In the genomic region with DNA sequence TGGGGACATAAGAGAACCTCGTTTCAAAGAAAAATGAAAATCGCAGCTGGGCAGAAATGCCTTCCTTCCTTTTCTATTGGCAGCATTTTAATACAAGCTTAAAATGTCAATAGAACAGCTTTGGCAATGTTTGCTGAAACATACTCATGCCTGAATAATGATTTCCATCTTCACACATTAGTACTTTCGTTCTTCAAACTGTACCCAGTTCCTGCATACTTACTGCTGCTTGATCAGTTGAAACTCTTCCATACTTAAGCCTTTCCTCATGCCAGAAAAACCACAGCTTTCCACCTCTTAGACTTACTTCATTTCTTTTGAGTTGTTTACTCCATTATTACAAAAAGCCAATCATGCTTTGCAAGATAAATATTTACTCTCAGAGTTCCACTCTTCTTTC, we compare ENCODE assay signal across 13 cellular contexts. TPM values are rescaled to one million over a fixed set of nuclear protein-coding genes. Genes with fewer than 3 reads are reported as not detected.
A peak's percentile ranks its signal among the peaks of the same experiment; 100 is the strongest.
DNase-seq lines count a peak whose midpoint lies in the region; ATAC-seq and TF ChIP-seq lines count a peak whose summit lies in the region.
"Had no signal": no experiment of that assay in that cellular context is flagged by ENCODE, and none has a peak within 500 bp of the region (broad histone marks: within the 10 kb centered on the region; RNA-seq: fewer than 3 reads in every experiment).

No MANE protein-coding gene starts in this region.

- H2AFZ ChIP-seq in PC-3 (ENCODE audit: low read length) = peak overlapping the region; percentile 51

- intact Hi-C loops in heart right ventricle (cut with DNase I) = no loop called here
- intact Hi-C loops in PC-3 (cut with micrococcal nuclease) = loop anchor here (1.0 kb wide), 1 partner anchor 23 kb away; a partner anchor contains a TSS
- intact Hi-C loops in upper lobe of right lung (cut with DNase I) = no loop called here

- TF ChIP-seq CTCF in heart right ventricle (IDR thresholded peaks at IDR 0.05) = no peak
- no peak for TF ChIP-seq CTCF in right atrium auricular region (IDR thresholded peaks at IDR 0.05)
- TF ChIP-seq CTCF in PC-3 (conservative IDR thresholded peaks at IDR 0.05; ENCODE audit: low read depth, low read length) = no peak
- no peak for TF ChIP-seq CTCF in upper lobe of right lung (IDR thresholded peaks at IDR 0.05)

- peaks cover 6% of the 10 kb centered on the region for H3F3A ChIP-seq in PC-3 (ENCODE audit: low read length, unreplicated experiment)

- no TSS peak for BruUV-seq in PC-3 (replicated peaks; lab: Mats Ljungman, UMichigan)

- H3K27me3 ChIP-seq in heart right ventricle (no peaks in the 10 kb centered on the region), right atrium auricular region (no peaks in the 10 kb centered on the region), PC-3 (ENCODE audit: low read length) (no peaks in the 10 kb centered on the region), upper lobe of right lung (no peaks in the 10 kb centered on the region)
- H3K27me3 ChIP-seq: body of pancreas, SJCRH30 had no signal

- WGBS in heart right ventricle, 2 donors = 52 to 67% methylated on average over 3 of the region's 3 CpGs

- CTCF ChIA-PET in PC-3 (lab: Charles Lee) = interaction anchor here (0.5 to 0.7 kb wide), 2 partner anchors 23 to 195 kb away, joined by 3 read pairs; a partner anchor contains a TSS

- H3K79me2 ChIP-seq in PC-3 (ENCODE audit: low read length) = no peaks in the 10 kb centered on the region

- H3K4me1 ChIP-seq in heart right ventricle = peaks cover 0 to 23% (median 0%) of the 10 kb centered on the region in 9 donors
- H3K4me1 ChIP-seq in right atrium auricular region = peaks cover 0 to 12% of the 10 kb centered on the region in 2 donors
- peaks cover 28% of the 10 kb centered on the region for H3K4me1 ChIP-seq in PC-3 (ENCODE audit: insufficient read depth, low read length)
- H3K4me1 ChIP-seq in upper lobe of right lung = peaks cover 13% of the 10 kb centered on the region
- H3K4me1 ChIP-seq: SJCRH30 had no signal

- POLR2A ChIA-PET in PC-3 (lab: Charles Lee; ENCODE audit: unreplicated experiment) = interaction anchor here (0.5 to 1.4 kb wide), 3 partner anchors 22 to 44 kb away, joined by 3 to 9 read pairs (median 7); no protein-coding TSS in a partner anchor

- H3K4me3 ChIP-seq in heart right ventricle (peak overlapping the region in 1 of 10 donors; percentile 28), right atrium auricular region (no peak overlapping the region), PC-3 (ENCODE audit: low read length) (peak overlapping the region; percentile 24; the same call in 1 of the 2 replicates), upper lobe of right lung (peak overlapping the region; percentile 3)
- H3K4me3 ChIP-seq: body of pancreas, SJCRH30, skin epidermis had no signal

- ATAC-seq in heart right ventricle (peak in 2 of 8 donors; percentile 14 to 24), PC-3 (peak; percentile 93), upper lobe of right lung (peak; percentile 91), HG02840 (IDR thresholded peaks at IDR 0.05; ENCODE audit: low FRiP score, unreplicated experiment) (no peak), GM21360 (IDR thresholded peaks at IDR 0.05; ENCODE audit: unreplicated experiment) (no peak)
- ATAC-seq: body of pancreas had no signal

- H3K27ac ChIP-seq in heart right ventricle (peak overlapping the region in 7 of 10 donors; percentile 17 to 68 (median 45)), right atrium auricular region (no peak overlapping the region), PC-3 (ENCODE audit: low read length) (peak overlapping the region; percentile 57), upper lobe of right lung (peak overlapping the region; percentile 75)
- H3K27ac ChIP-seq: C4-2B, SJCRH30 had no signal

- peak overlapping the region; percentile 30 for H3K9ac ChIP-seq in PC-3 (ENCODE audit: low read length)

- H3K9me2 ChIP-seq in PC-3 (replicated peaks; ENCODE audit: low read length) = peaks cover 4% of the 10 kb centered on the region; the same call in 1 of the 2 replicates

- peak overlapping the region; percentile 67 for H3K4me2 ChIP-seq in PC-3 (ENCODE audit: low read length)

- H3K9me3 ChIP-seq in heart right ventricle (no peaks in the 10 kb centered on the region), right atrium auricular region (no peaks in the 10 kb centered on the region), PC-3 (ENCODE audit: low read length) (no peaks in the 10 kb centered on the region), upper lobe of right lung (no peaks in the 10 kb centered on the region)
- H3K9me3 ChIP-seq: body of pancreas, SJCRH30 had no signal

- no peak for DNase-seq in heart right ventricle
- DNase-seq in right atrium auricular region (ENCODE audit: low spot score) = no peak
- peak; percentile 86 for DNase-seq in PC-3
- peak; percentile 39 for DNase-seq in fibroblast of peridontal ligament (ENCODE audit: extremely low read depth)
- no peak for DNase-seq in upper lobe of right lung
- DNase-seq in HPDE6-E6E7 (ENCODE audit: extremely low spot score) = no peak
- DNase-seq: activated T-cell treated with anti-CD3 and anti-CD28 coated beads, Interleukin-2, amount 50 U/mL, for 4 hours; body of pancreas; SJCRH30 had no signal

- H4K20me1 ChIP-seq in PC-3 (ENCODE audit: low read length) = no peaks in the 10 kb centered on the region

- H3K36me3 ChIP-seq in heart right ventricle (no peaks in the 10 kb centered on the region), right atrium auricular region (no peaks in the 10 kb centered on the region), PC-3 (ENCODE audit: low read depth, low read length) (no peaks in the 10 kb centered on the region), upper lobe of right lung (no peaks in the 10 kb centered on the region)
- H3K36me3 ChIP-seq: SJCRH30 had no signal

RNA-seq across cellular contexts. Expression of a gene that starts 22.8 kb away (rescaled TPM):
- 100 to 1,000 TPM in 3 of 10 donors, 10 to 100 TPM in 7; 69.5 to 132 (median 81.4) TPM for total RNA-seq in heart right ventricle
- polyA plus RNA-seq in heart right ventricle = 10 to 100 TPM; 25.3 to 90.6 TPM
- 100 to 1,000 TPM; 109 to 117 TPM for total RNA-seq in right atrium auricular region
- 101 and 108 TPM in 2 replicates for total RNA-seq in PC-3 (2014; rRNA removed)
- 512 TPM for total RNA-seq in upper lobe of right lung

Comparison
In these comparisons a context has a peak if more than half of its experiments do, and no peak if none do; other contexts are left out.
1. H3K27ac ChIP-seq: peak in heart right ventricle (7 of 10), PC-3 (single experiment) and upper lobe of right lung (single experiment); none in right atrium auricular region (0 of 2).
2. ATAC-seq: peak in PC-3 (single experiment) and upper lobe of right lung (single experiment); none in HG02840 (single experiment) and GM21360 (single experiment).
3. DNase-seq: peak in PC-3 (single experiment) and fibroblast of peridontal ligament (single experiment); none in heart right ventricle (0 of 2), right atrium auricular region (single experiment), upper lobe of right lung (single experiment) and HPDE6-E6E7 (single experiment).
4. H3K4me3 ChIP-seq: peak in PC-3 (single experiment) and upper lobe of right lung (single experiment); none in right atrium auricular region (0 of 2).